19 cellular contexts compared by ENCODE assay signal in genomic region chr12:45439039-45439438, GRCh38.
DNase-seq lines count a peak whose midpoint lies in the region; ATAC-seq, FAIRE-seq and TF ChIP-seq lines count a peak whose summit lies in the region.
"Had no signal": no experiment of that assay in that cellular context is flagged by ENCODE, and none has a peak within 500 bp of the region (broad histone marks: within the 10 kb centered on the region; RNA-seq: fewer than 3 reads in every experiment).

No MANE protein-coding gene starts in this region.

- H3K27me3 ChIP-seq in astrocyte (ENCODE audit: insufficient read depth, low read length), result no peaks in the 10 kb centered on the region
- H3K27me3 ChIP-seq in psoas muscle (ENCODE audit: insufficient read depth in 3 of 3, low read length in 2 of 3), result no peaks in the 10 kb centered on the region
- H3K27me3 ChIP-seq: hepatocyte, ovary, SJCRH30, suprapubic skin had no signal

- H3K27me3 Mint-ChIP-seq in astrocyte (ENCODE audit: low read depth, unreplicated experiment) (no peaks in the 10 kb centered on the region), glutamatergic neuron (ENCODE audit: unreplicated experiment) (no peaks in the 10 kb centered on the region)
- H3K27me3 Mint-ChIP-seq: naive B cell had no signal

- no peak overlapping the region for H3K9ac ChIP-seq in astrocyte (ENCODE audit: low read length)

- intact Hi-C loops in psoas muscle (cut with DNase I), result no loop called here

- peaks cover 6% of the 10 kb centered on the region for H3K9me3 ChIP-seq in astrocyte (ENCODE audit: insufficient read depth, low read depth, low read length)
- peaks cover 7% of the 10 kb centered on the region for H3K9me3 ChIP-seq in psoas muscle
- H3K9me3 ChIP-seq: ovary had no signal

- H3K36me3 ChIP-seq in astrocyte (ENCODE audit: insufficient read depth, low read length) (no peaks in the 10 kb centered on the region), psoas muscle (ENCODE audit: insufficient read depth in 1 of 2, low read depth in 1 of 2) (peaks cover 0 to 5% of the 10 kb centered on the region in 2 donors)
- H3K36me3 ChIP-seq: ovary, SJCRH30 had no signal

- ATAC-seq in psoas muscle (peak; percentile 73 to 82 (median 78)), HG03469 (IDR thresholded peaks at IDR 0.05; ENCODE audit: unreplicated experiment) (no peak), HG03342 (IDR thresholded peaks at IDR 0.05; ENCODE audit: unreplicated experiment) (no peak)
- ATAC-seq: effector memory CD8-positive, alpha-beta T cell had no signal

- H3K27ac ChIP-seq in astrocyte (ENCODE audit: low read depth, low read length), result no peak overlapping the region
- H3K27ac ChIP-seq in psoas muscle, result no peak overlapping the region
- H3K27ac ChIP-seq: hepatocyte, ovary, SJCRH30, suprapubic skin had no signal

- H3K79me2 ChIP-seq in astrocyte (ENCODE audit: insufficient read depth, low read length), result no peaks in the 10 kb centered on the region
- H3K79me2 ChIP-seq: hepatocyte had no signal

- peak; percentile 19 for DNase-seq in EH (ENCODE audit: low read depth)
- DNase-seq in LHCN-M2 (ENCODE audit: low read depth), result peak; percentile 87
- peak; percentile 65 for DNase-seq in astrocyte (ENCODE audit: low read depth)
- DNase-seq in psoas muscle, result no peak
- no peak for DNase-seq in glutamatergic neuron
- no peak for DNase-seq in kidney glomerular epithelial cell (lab: John Stamatoyannopoulos, UW)
- DNase-seq: COR-L47; effector memory CD8-positive, alpha-beta T cell; islet precursor cell; mammary epithelial cell; naive B cell; NCI-H187 treated with DMSO at 0.1 percent for 48 hours; ovary had no signal

- no peak overlapping the region for H3K4me3 Mint-ChIP-seq in astrocyte (ENCODE audit: unreplicated experiment)
- no peak overlapping the region for H3K4me3 Mint-ChIP-seq in glutamatergic neuron (ENCODE audit: unreplicated experiment)
- H3K4me3 Mint-ChIP-seq: effector memory CD8-positive, alpha-beta T cell; naive B cell had no signal

- no peaks in the 10 kb centered on the region for H3K4me1 Mint-ChIP-seq in astrocyte (ENCODE audit: low read depth, unreplicated experiment)
- no peaks in the 10 kb centered on the region for H3K4me1 Mint-ChIP-seq in glutamatergic neuron (ENCODE audit: low read depth, unreplicated experiment)

- H2AFZ ChIP-seq in astrocyte (ENCODE audit: low read depth, low read length), result no peak overlapping the region
- H2AFZ ChIP-seq: hepatocyte had no signal

- H3K4me1 ChIP-seq in astrocyte (ENCODE audit: insufficient read depth, low read length) (peaks cover 6% of the 10 kb centered on the region), psoas muscle (peaks cover 13% of the 10 kb centered on the region)
- H3K4me1 ChIP-seq: SJCRH30, suprapubic skin had no signal

- H4K20me1 ChIP-seq in astrocyte (ENCODE audit: insufficient read depth, low read length), result no peaks in the 10 kb centered on the region

- H3K9me3 Mint-ChIP-seq in astrocyte (ENCODE audit: unreplicated experiment) (peaks cover 17% of the 10 kb centered on the region), glutamatergic neuron (ENCODE audit: unreplicated experiment) (peaks cover 4% of the 10 kb centered on the region)

- no peak for FAIRE-seq in astrocyte (lab: Jason Lieb, UNC)

- H3K4me3 ChIP-seq in astrocyte (ENCODE audit: insufficient read depth, low read depth, low read length), result no peak overlapping the region
- no peak overlapping the region for H3K4me3 ChIP-seq in psoas muscle
- H3K4me3 ChIP-seq: hepatocyte, ovary, SJCRH30, suprapubic skin had no signal

- 37 to 57% (median 46%) methylated on average over 4 of the region's 4 CpGs for WGBS in psoas muscle, 3 donors

- H3K36me3 Mint-ChIP-seq in astrocyte (ENCODE audit: low read depth, unreplicated experiment), result peaks cover 14% of the 10 kb centered on the region
- peaks cover 12% of the 10 kb centered on the region for H3K36me3 Mint-ChIP-seq in glutamatergic neuron (ENCODE audit: unreplicated experiment)

- no peak for TF ChIP-seq CTCF in astrocyte (IDR thresholded peaks at IDR 0.05; ENCODE audit: insufficient read depth, low read depth, low read length)
- no peak for TF ChIP-seq CTCF in psoas muscle (IDR thresholded peaks at IDR 0.05)
- TF ChIP-seq CTCF in glutamatergic neuron (IDR thresholded peaks at IDR 0.05; ENCODE audit: partially characterized antibody, unreplicated experiment), result no peak

- H3K27ac Mint-ChIP-seq in astrocyte (ENCODE audit: unreplicated experiment) (no peak overlapping the region), glutamatergic neuron (ENCODE audit: unreplicated experiment) (no peak overlapping the region)
- H3K27ac Mint-ChIP-seq: activated T-helper 2 cell treated with anti-CD3 and anti-CD28 coated beads, Interferon-gamma antibody, Interleukin-2, Interleukin-4, amounts not matched to agents 10 μg/mL and 5 μg/mL and 100 μg/mL, durations not matched to agents 14 hours and 24 hours and 36 hours; effector memory CD8-positive, alpha-beta T cell; naive B cell had no signal

- H3K4me2 ChIP-seq in astrocyte (ENCODE audit: low read length), result peak overlapping the region; percentile 27
- H3K4me2 ChIP-seq: hepatocyte had no signal

Comparison
In these comparisons a context has a peak if more than half of its experiments do, and no peak if none do; other contexts are left out.
1. DNase-seq: peak in EH (single experiment), LHCN-M2 (single experiment) and astrocyte (single experiment); none in psoas muscle (0 of 2), glutamatergic neuron (single experiment) and kidney glomerular epithelial cell (single experiment).
2. ATAC-seq: peak in psoas muscle (4 of 4); none in HG03469 (single experiment) and HG03342 (single experiment).